In genomic region chr2:101540518-101540917, GRCh38 we compare ENCODE assay signal across 19 cellular contexts.
DNase-seq lines count a peak whose midpoint lies in the region; ATAC-seq, FAIRE-seq and TF ChIP-seq lines count a peak whose summit lies in the region.
"Had no signal": no experiment of that assay in that cellular context is flagged by ENCODE, and none has a peak within 500 bp of the region (broad histone marks: within the 10 kb centered on the region; RNA-seq: fewer than 3 reads in every experiment).

No MANE protein-coding gene starts in this region.

- WGBS in GM12878 (ENCODE audit: insufficient coverage, insufficient replicate concordance, low lambda C conversion rate, missing lambda C conversion rate): 33% methylated on average over 3 of the region's 3 CpGs

- TF ChIP-seq CTCF in AG09319 (IDR thresholded peaks at IDR 0.05; ENCODE audit: low read depth, low read length): no peak
- TF ChIP-seq CTCF in GM12878 (IDR thresholded peaks at IDR 0.05 in 2 of 3, conservative IDR thresholded peaks at IDR 0.05 in 1 of 3; ENCODE audit: control insufficient read depth in 2 of 3, extremely low read depth in 1 of 3, insufficient read depth in 1 of 3, low read depth in 3 of 3, low read length in 3 of 3): no peak
- TF ChIP-seq CTCF in keratinocyte (optimal IDR thresholded peaks at IDR 0.05 in 1 of 3, IDR thresholded peaks at IDR 0.05 in 1 of 3, conservative IDR thresholded peaks at IDR 0.05 in 1 of 3; ENCODE audit: extremely low read depth in 1 of 3, insufficient read depth in 2 of 3, low read length in 3 of 3): no peak
- TF ChIP-seq CTCF in CD14-positive monocyte (IDR thresholded peaks at IDR 0.05): no peak
- no peak for TF ChIP-seq CTCF in WTC11 (IDR thresholded peaks at IDR 0.05)

- intact Hi-C loops in GM12878 (cut with micrococcal nuclease; ENCODE audit: unreplicated experiment) (no loop called here), CD14-positive monocyte (cut with micrococcal nuclease) (no loop called here)

- RAD21 ChIA-PET in GM12878 (lab: Charles Lee; ENCODE audit: unreplicated experiment): no interaction called here

- H2AFZ ChIP-seq in GM12878 (ENCODE audit: control insufficient read depth, low read depth, low read length) (no peak overlapping the region), keratinocyte (ENCODE audit: control insufficient read depth, low read length) (peak overlapping the region; percentile 22)

- no peak for TF ChIP-seq RAD21 in GM12878 (IDR thresholded peaks at IDR 0.05; ENCODE audit: insufficient read depth, low read depth, low read length)

- H3K79me2 ChIP-seq in GM12878 (ENCODE audit: control insufficient read depth, insufficient read depth, low read length) (no peaks in the 10 kb centered on the region), keratinocyte (ENCODE audit: control insufficient read depth, insufficient read depth, low read length) (no peaks in the 10 kb centered on the region)

- H3K27ac Mint-ChIP-seq in CD14-positive monocyte (no peak overlapping the region), WTC11 (no peak overlapping the region)
- H3K27ac Mint-ChIP-seq: nephron progenitor cell had no signal

- H3K9me3 Mint-ChIP-seq in CD14-positive monocyte: peaks cover 0 to 6% (median 3%) of the 10 kb centered on the region in 7 donors
- peaks cover 10% of the 10 kb centered on the region for H3K9me3 Mint-ChIP-seq in WTC11

- TF ChIP-seq EP300 in GM12878 (IDR thresholded peaks at IDR 0.05; ENCODE audit: borderline replicate concordance in 1 of 2, control insufficient read depth in 1 of 2, low read depth in 2 of 2, low read length in 2 of 2): no peak

- ATAC-seq in GM12878 (no peak), GM21619 (IDR thresholded peaks at IDR 0.05; ENCODE audit: unreplicated experiment) (no peak), WTC11 (no peak)
- ATAC-seq: HCT116 had no signal

- peak; percentile 13 for FAIRE-seq in GM12878 (lab: Jason Lieb, UNC)
- no peak for FAIRE-seq in keratinocyte (lab: Jason Lieb, UNC)

- H3K9ac ChIP-seq in GM12878 (ENCODE audit: control insufficient read depth, insufficient read depth, low read length) (no peak overlapping the region), keratinocyte (ENCODE audit: control insufficient read depth, extremely low read depth, insufficient read depth, low read length) (no peak overlapping the region)

- no peak overlapping the region for H3K4me2 ChIP-seq in GM12878 (ENCODE audit: control insufficient read depth, insufficient read depth)
- H3K4me2 ChIP-seq in keratinocyte (ENCODE audit: control insufficient read depth, extremely low read depth, insufficient read depth, low read depth, low read length): no peak overlapping the region

- H3K27me3 Mint-ChIP-seq in CD14-positive monocyte (ENCODE audit: low read depth in 3 of 3) (peaks cover 2 to 11% (median 2%) of the 10 kb centered on the region in 3 donors), WTC11 (ENCODE audit: low read depth) (no peaks in the 10 kb centered on the region)

- in situ Hi-C loops in GM12878 (cut with MboI): no loop called here

- no peak overlapping the region for H3K4me3 Mint-ChIP-seq in CD14-positive monocyte
- no peak overlapping the region for H3K4me3 Mint-ChIP-seq in WTC11
- H3K4me3 Mint-ChIP-seq: nephron progenitor cell had no signal

- CTCF ChIA-PET in GM12878 (lab: Yijun Ruan, JAX): no interaction called here
- CTCF ChIA-PET in WTC11 (lab: Charles Lee): no interaction called here

- no TSS peak for BruUV-seq in GM12878 (replicated peaks; lab: Mats Ljungman, UMichigan)

- H3K4me1 ChIP-seq in GM12878 (ENCODE audit: control insufficient read depth, insufficient read depth, low read length): no peaks in the 10 kb centered on the region
- H3K4me1 ChIP-seq in keratinocyte (ENCODE audit: control insufficient read depth, extremely low read depth, insufficient read depth, low read length): no peaks in the 10 kb centered on the region
- H3K4me1 ChIP-seq: esophagus muscularis mucosa, tibial artery had no signal

- DNase-seq in AG09319 (ENCODE audit: extremely low read depth, low read depth) (peak; percentile 93), H4 (ENCODE audit: low spot score) (peak; percentile 78), GM12878 (ENCODE audit: low read depth, low spot score) (no peak), keratinocyte (ENCODE audit: low read depth, low spot score) (no peak), CD14-positive monocyte (ENCODE audit: low spot score) (no peak), WTC11 (ENCODE audit: low spot score) (no peak), NCI-H1436 treated with DMSO at 0.1 percent for 48 hours (lab: John Stamatoyannopoulos, UW) (no peak)
- DNase-seq: anterior cingulate cortex; dermis blood vessel endothelial cell; KBM-7; NCI-H510A treated with DMSO at 0.1 percent for 48 hours; nephron progenitor cell; retina; stimulated activated CD4-positive, alpha-beta T cell treated with anti-CD3 and anti-CD28 coated beads, Interleukin-2, amount 100 ng/mL, for 48 hours; stimulated activated CD8-positive, alpha-beta memory T cell treated with anti-CD3 and anti-CD28 coated beads, Interleukin-4, amount 100 ng/mL, for 48 hours; tibial artery had no signal

- TF ChIP-seq POLR2A in GM12878 (IDR thresholded peaks at IDR 0.05; ENCODE audit: low read depth, low read length): no peak

- H3K27ac ChIP-seq in GM12878 (ENCODE audit: control insufficient read depth, insufficient read depth) (no peak overlapping the region), keratinocyte (ENCODE audit: control insufficient read depth, insufficient read depth, low read length) (no peak overlapping the region)
- H3K27ac ChIP-seq: esophagus muscularis mucosa, tibial artery had no signal

- H3K9me3 ChIP-seq in GM12878 (replicated peaks; ENCODE audit: control insufficient read depth, insufficient read depth, low read length) (no peaks in the 10 kb centered on the region), keratinocyte (ENCODE audit: control insufficient read depth, low read depth, low read length) (no peaks in the 10 kb centered on the region)
- H3K9me3 ChIP-seq: esophagus muscularis mucosa, tibial artery had no signal

- H4K20me1 ChIP-seq in GM12878 (ENCODE audit: control insufficient read depth, insufficient read depth): no peaks in the 10 kb centered on the region
- no peaks in the 10 kb centered on the region for H4K20me1 ChIP-seq in keratinocyte (ENCODE audit: control insufficient read depth, extremely low read depth, insufficient read depth, low read length)

- H3K4me1 Mint-ChIP-seq in CD14-positive monocyte (peaks cover 2% of the 10 kb centered on the region), WTC11 (peaks cover 4% of the 10 kb centered on the region; the same call in 1 of the 2 replicates)
- H3K4me1 Mint-ChIP-seq: nephron progenitor cell had no signal

- H3K36me3 ChIP-seq in GM12878 (ENCODE audit: control insufficient read depth in 2 of 2, insufficient read depth in 2 of 2, low read length in 1 of 2) (no peaks in the 10 kb centered on the region), keratinocyte (ENCODE audit: control insufficient read depth in 2 of 2, extremely low read depth in 1 of 2, insufficient read depth in 2 of 2, low read length in 2 of 2) (no peaks in the 10 kb centered on the region)
- H3K36me3 ChIP-seq: esophagus muscularis mucosa, tibial artery had no signal

- H3K27me3 ChIP-seq in GM12878 (replicated peaks in 1 of 2; ENCODE audit: control insufficient read depth in 2 of 2, insufficient read depth in 2 of 2, low read length in 1 of 2): no peaks in the 10 kb centered on the region
- no peaks in the 10 kb centered on the region for H3K27me3 ChIP-seq in keratinocyte (ENCODE audit: control insufficient read depth, extremely low read depth, insufficient read depth, low read length)
- H3K27me3 ChIP-seq: esophagus muscularis mucosa, tibial artery had no signal

- POLR2A ChIA-PET in GM12878 (lab: Charles Lee) (no interaction called here), WTC11 (lab: Charles Lee) (no interaction called here)

- dilution Hi-C loops in keratinocyte (cut with MboI; ENCODE audit: extremely low pct_ligation_motif_present, low sequenced_read_pairs): no loop called here

- peaks cover 0 to 3% of the 10 kb centered on the region in 2 donors for H3K36me3 Mint-ChIP-seq in CD14-positive monocyte
- no peaks in the 10 kb centered on the region for H3K36me3 Mint-ChIP-seq in WTC11

- H3K9me1 ChIP-seq in keratinocyte (ENCODE audit: control insufficient read depth, extremely low read depth, insufficient read depth, low read length): no peaks in the 10 kb centered on the region

- no peak overlapping the region for H3K4me3 ChIP-seq in GM12878
- no peak overlapping the region for H3K4me3 ChIP-seq in keratinocyte (ENCODE audit: control insufficient read depth in 2 of 3, extremely low read depth in 1 of 3, insufficient read depth in 2 of 3, low read depth in 1 of 3, low read length in 3 of 3)
- H3K4me3 ChIP-seq: esophagus muscularis mucosa, tibial artery had no signal

- SMC1A ChIA-PET in GM12878 (lab: Charles Lee; ENCODE audit: uncharacterized antibody, unreplicated experiment): no interaction called here

TF ChIP-seq in GM12878, 131 proteins besides CTCF, POLR2A, EP300 and RAD21:
- TF ChIP-seq RAD51 (IDR thresholded peaks at IDR 0.05): no peak

TF ChIP-seq in WTC11, 78 proteins besides CTCF, POLR2A, EP300 and RAD21 (continues in another document):
- no peak for TF ChIP-seq CREB1 (CRISPR knock-in tag; IDR thresholded peaks at IDR 0.05)
- no peak for TF ChIP-seq NR2C2 (CRISPR knock-in tag; IDR thresholded peaks at IDR 0.05)
- no peak for TF ChIP-seq FOXP1 (CRISPR knock-in tag; IDR thresholded peaks at IDR 0.05; ENCODE audit: borderline replicate concordance)
- TF ChIP-seq, protein P1, sequence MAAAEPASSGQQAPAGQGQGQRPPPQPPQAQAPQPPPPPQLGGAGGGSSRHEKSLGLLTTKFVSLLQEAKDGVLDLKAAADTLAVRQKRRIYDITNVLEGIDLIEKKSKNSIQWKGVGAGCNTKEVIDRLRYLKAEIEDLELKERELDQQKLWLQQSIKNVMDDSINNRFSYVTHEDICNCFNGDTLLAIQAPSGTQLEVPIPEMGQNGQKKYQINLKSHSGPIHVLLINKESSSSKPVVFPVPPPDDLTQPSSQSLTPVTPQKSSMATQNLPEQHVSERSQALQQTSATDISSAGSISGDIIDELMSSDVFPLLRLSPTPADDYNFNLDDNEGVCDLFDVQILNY (CRISPR knock-in tag; IDR thresholded peaks at IDR 0.05): no peak
- TF ChIP-seq HMGA2 (CRISPR knock-in tag; IDR thresholded peaks at IDR 0.05): no peak
- no peak for TF ChIP-seq ETV6 (CRISPR knock-in tag; IDR thresholded peaks at IDR 0.05)
- no peak for TF ChIP-seq ZBTB21 (CRISPR knock-in tag; IDR thresholded peaks at IDR 0.05; ENCODE audit: borderline replicate concordance)

Comparison
In these comparisons a context has a peak if more than half of its experiments do, and no peak if none do; other contexts are left out.
1. DNase-seq: peak in AG09319 (single experiment) and H4 (single experiment); none in GM12878 (single experiment), keratinocyte (single experiment), CD14-positive monocyte (single experiment), WTC11 (single experiment) and NCI-H1436 treated with DMSO at 0.1 percent for 48 hours (single experiment).